In genomic region chr10:132656283-132657126, GRCh38 we compare ENCODE assay signal across 1 cellular context.
TF ChIP-seq lines count a peak whose summit lies in the region.

No MANE protein-coding gene starts in this region.

TF ChIP-seq in SK-N-SH treated with all-trans-retinoic acid at 6 μM for 48 hours, 23 proteins besides CTCF, POLR2A, EP300 and RAD21 (continued from another document):
- no peak for TF ChIP-seq PATZ1 (CRISPR knock-in tag; IDR thresholded peaks at IDR 0.05; ENCODE audit: borderline replicate concordance)
